In genomic region chr11:66729447-66729846, GRCh38 we compare ENCODE assay signal across 16 cellular contexts. TPM values are rescaled to one million over a fixed set of nuclear protein-coding genes. Genes with fewer than 3 reads are reported as not detected.
DNase-seq lines count a peak whose midpoint lies in the region; ATAC-seq and TF ChIP-seq lines count a peak whose summit lies in the region.
"Had no signal": no experiment of that assay in that cellular context is flagged by ENCODE, and none has a peak within 500 bp of the region (broad histone marks: within the 10 kb centered on the region; RNA-seq: fewer than 3 reads in every experiment).

No MANE protein-coding gene starts in this region.

- no peak overlapping the region for H2BK15ac ChIP-seq in H9 (ENCODE audit: low read depth, low read length)

- H2BK12ac ChIP-seq in H9 (ENCODE audit: insufficient read length, low read depth, low read length): no peak overlapping the region

- H3K23ac ChIP-seq in H9 (ENCODE audit: insufficient read length, low read depth, low read length): no peak overlapping the region

- POLR2A ChIA-PET in WTC11 (lab: Charles Lee): interaction anchor here (0.6 kb wide), 1 partner anchor 1263 kb away, joined by 3 read pairs; no protein-coding TSS in a partner anchor

- TF ChIP-seq CTCF in H9 (conservative IDR thresholded peaks at IDR 0.05): no peak
- TF ChIP-seq CTCF in WTC11 (IDR thresholded peaks at IDR 0.05): no peak
- no peak for TF ChIP-seq CTCF in glutamatergic neuron (IDR thresholded peaks at IDR 0.05; ENCODE audit: partially characterized antibody, unreplicated experiment)
- TF ChIP-seq CTCF in parathyroid adenoma (IDR thresholded peaks at IDR 0.05): no peak

- no peak overlapping the region for H3K9ac ChIP-seq in H9 (ENCODE audit: extremely low read depth, insufficient read length, low read length)
- no peak overlapping the region for H3K9ac ChIP-seq in parathyroid adenoma

- H3K27me3 ChIP-seq in H9 (ENCODE audit: insufficient read depth, low read length) (peaks cover 6% of the 10 kb centered on the region; the same call in 1 of the 2 replicates), parathyroid adenoma (ENCODE audit: control insufficient read depth, insufficient read depth, low read length) (no peaks in the 10 kb centered on the region)
- H3K27me3 ChIP-seq: ovary had no signal

- no peak overlapping the region for H4K91ac ChIP-seq in H9 (ENCODE audit: insufficient read length, low read depth, low read length)

- H2AFZ ChIP-seq in H9 (ENCODE audit: low read length) (no peak overlapping the region), parathyroid adenoma (peak overlapping the region; percentile 81)

- H2BK120ac ChIP-seq in H9 (ENCODE audit: low read depth, low read length, poor library complexity, severe bottlenecking): no peak overlapping the region

- no peaks in the 10 kb centered on the region for H3K9me3 Mint-ChIP-seq in H9
- no peaks in the 10 kb centered on the region for H3K9me3 Mint-ChIP-seq in WTC11
- H3K9me3 Mint-ChIP-seq in glutamatergic neuron (ENCODE audit: unreplicated experiment): peaks cover 14% of the 10 kb centered on the region
- H3K9me3 Mint-ChIP-seq: activated naive CD8-positive, alpha-beta T cell treated with anti-CD3 and anti-CD28 coated beads, Interleukin-2, amount 10 ng/mL, durations not matched to agents 7 days and 5 days; activated T-cell treated with anti-CD3 and anti-CD28 coated beads, Interleukin-2, amount 50 U/mL, for 4 hours had no signal

- H2BK20ac ChIP-seq in H9 (ENCODE audit: low read depth, low read length, poor library complexity, severe bottlenecking): no peak overlapping the region

- H3K36me3 Mint-ChIP-seq in H9 (ENCODE audit: insufficient read depth in 1 of 3, low read depth in 3 of 3) (peaks cover 3 to 16% (median 15%) of the 10 kb centered on the region in 3 experiments; a peak in 6 of 7 replicates), WTC11 (no peaks in the 10 kb centered on the region), glutamatergic neuron (ENCODE audit: unreplicated experiment) (peaks cover 19% of the 10 kb centered on the region)
- H3K36me3 Mint-ChIP-seq: activated naive CD8-positive, alpha-beta T cell treated with anti-CD3 and anti-CD28 coated beads, Interleukin-2, amount 10 ng/mL, durations not matched to agents 7 days and 5 days had no signal

- H3K27ac ChIP-seq in H9 (ENCODE audit: insufficient read length, low read depth, low read length) (no peak overlapping the region), parathyroid adenoma (no peak overlapping the region)
- H3K27ac ChIP-seq: heart right ventricle, thoracic aorta had no signal

- H3T11ph ChIP-seq in H9 (ENCODE audit: low read length): no peak overlapping the region

- no peak overlapping the region for H3K14ac ChIP-seq in H9 (ENCODE audit: insufficient read depth, low read length)

- H3K4me1 Mint-ChIP-seq in H9: peaks cover 35 to 36% of the 10 kb centered on the region in 2 experiments
- H3K4me1 Mint-ChIP-seq in WTC11: peaks cover 24% of the 10 kb centered on the region
- peaks cover 32% of the 10 kb centered on the region for H3K4me1 Mint-ChIP-seq in glutamatergic neuron (ENCODE audit: low read depth, unreplicated experiment)

- no peaks in the 10 kb centered on the region for H3K9me3 ChIP-seq in H9 (ENCODE audit: control insufficient read depth, low read depth, low read length)
- no peaks in the 10 kb centered on the region for H3K9me3 ChIP-seq in parathyroid adenoma (ENCODE audit: control insufficient read depth, low read length)
- H3K9me3 ChIP-seq: heart right ventricle, MG63, ovary, thoracic aorta had no signal

- no peak overlapping the region for H3K18ac ChIP-seq in H9 (ENCODE audit: insufficient read length, low read depth, low read length)

- H4K5ac ChIP-seq in H9 (ENCODE audit: insufficient read length, low read depth, low read length): no peak overlapping the region

- no peaks in the 10 kb centered on the region for H3K36me3 ChIP-seq in parathyroid adenoma (ENCODE audit: control insufficient read depth, insufficient read depth, low read length)
- H3K36me3 ChIP-seq: heart right ventricle, MG63, ovary, thoracic aorta had no signal

- H3K27ac Mint-ChIP-seq in H9: no peak overlapping the region
- no peak overlapping the region for H3K27ac Mint-ChIP-seq in WTC11
- peak overlapping the region; percentile 99 for H3K27ac Mint-ChIP-seq in glutamatergic neuron (ENCODE audit: unreplicated experiment)

- no peaks in the 10 kb centered on the region for H3K79me1 ChIP-seq in H9 (ENCODE audit: insufficient read depth, low read depth, low read length, poor library complexity, severe bottlenecking)

- no CpG with 5 or more reads among the region's 4 CpGs for whole genome bisulfite sequencing in H9 (ENCODE audit: extremely low coverage, insufficient read length, low lambda C conversion rate)

- H3K4ac ChIP-seq in H9 (ENCODE audit: low read depth, low read length): no peak overlapping the region

- ATAC-seq in WTC11 (no peak), HG02938 (IDR thresholded peaks at IDR 0.05; ENCODE audit: unreplicated experiment) (no peak), left lobe of liver (no peak)
- ATAC-seq: activated CD4-positive, CD25-positive, alpha-beta regulatory T cell treated with anti-CD3 and anti-CD28 coated beads, Interleukin-2, amount 50 U/mL, for 24 hours; activated T-cell treated with anti-CD3 and anti-CD28 coated beads, Interleukin-2, amount 50 U/mL, for 4 hours; sciatic nerve had no signal

- CTCF ChIA-PET in WTC11 (lab: Charles Lee): no interaction called here

- H3K4me2 ChIP-seq in H9 (ENCODE audit: insufficient read depth, insufficient read length, low read length) (peak overlapping the region; percentile 87), parathyroid adenoma (ENCODE audit: low read length) (no peak overlapping the region)

- H3K4me3 ChIP-seq in parathyroid adenoma (ENCODE audit: low read depth, low read length): no peak overlapping the region
- H3K4me3 ChIP-seq: MG63, ovary had no signal

- H3K79me2 ChIP-seq in H9 (ENCODE audit: insufficient read depth, low read length) (no peaks in the 10 kb centered on the region), parathyroid adenoma (no peaks in the 10 kb centered on the region)

- peaks cover 66% of the 10 kb centered on the region for H3K27me3 Mint-ChIP-seq in H9 (ENCODE audit: low read depth)
- peaks cover 74% of the 10 kb centered on the region for H3K27me3 Mint-ChIP-seq in WTC11 (ENCODE audit: low read depth)
- H3K27me3 Mint-ChIP-seq in glutamatergic neuron (ENCODE audit: unreplicated experiment): peaks cover 18% of the 10 kb centered on the region

- no peak overlapping the region for H3K56ac ChIP-seq in H9 (ENCODE audit: insufficient read length, low read depth, low read length)

- H3K4me1 ChIP-seq in H9 (ENCODE audit: insufficient read depth, low read length): peaks cover 3% of the 10 kb centered on the region; the same call in 1 of the 2 replicates
- no peaks in the 10 kb centered on the region for H3K4me1 ChIP-seq in parathyroid adenoma

- DNase-seq in H9: no peak
- DNase-seq in WTC11 (ENCODE audit: low spot score): no peak
- DNase-seq in glutamatergic neuron: no peak
- DNase-seq in left lobe of liver (ENCODE audit: low spot score): no peak
- DNase-seq in NCI-H2029 treated with DMSO at 0.1 percent for 48 hours (lab: John Stamatoyannopoulos, UW): no peak
- DNase-seq: activated CD8-positive, alpha-beta memory T cell treated with anti-CD3 and anti-CD28 coated beads for 24 hours; activated naive CD8-positive, alpha-beta T cell treated with anti-CD3 and anti-CD28 coated beads, Interleukin-2, amount 10 ng/mL, durations not matched to agents 7 days and 5 days; activated T-cell treated with anti-CD3 and anti-CD28 coated beads, Interleukin-2, amount 50 U/mL, for 4 hours; heart right ventricle; MG63; ovary had no signal

- H3K4me3 Mint-ChIP-seq in H9 (peak overlapping the region in 1 of 2 experiments; percentile 87; a peak in 2 of 5 replicates), WTC11 (peak overlapping the region; percentile 86; the same call in 1 of the 2 replicates), glutamatergic neuron (ENCODE audit: unreplicated experiment) (peak overlapping the region; percentile 95)

- H4K20me1 ChIP-seq in H9 (ENCODE audit: control insufficient read depth, insufficient read depth, insufficient read length): no peaks in the 10 kb centered on the region

- no peak overlapping the region for H2BK5ac ChIP-seq in H9 (ENCODE audit: insufficient read length, low read length)

- no peak overlapping the region for H4K8ac ChIP-seq in H9 (replicated peaks; ENCODE audit: insufficient read length, low read depth, low read length)

- peaks cover 13% of the 10 kb centered on the region for H3K23me2 ChIP-seq in H9 (ENCODE audit: insufficient read length, low read depth, low read length, poor library complexity, severe bottlenecking)

- H2AK5ac ChIP-seq in H9 (ENCODE audit: insufficient read length, low read length): no peak overlapping the region

TF ChIP-seq in WTC11, 78 proteins besides CTCF, POLR2A, EP300 and RAD21 (continues in another document):
- no peak for TF ChIP-seq ZBTB21 (CRISPR knock-in tag; IDR thresholded peaks at IDR 0.05; ENCODE audit: borderline replicate concordance)
- TF ChIP-seq NFE2L1 (CRISPR knock-in tag; IDR thresholded peaks at IDR 0.05): no peak
- TF ChIP-seq, protein P1, sequence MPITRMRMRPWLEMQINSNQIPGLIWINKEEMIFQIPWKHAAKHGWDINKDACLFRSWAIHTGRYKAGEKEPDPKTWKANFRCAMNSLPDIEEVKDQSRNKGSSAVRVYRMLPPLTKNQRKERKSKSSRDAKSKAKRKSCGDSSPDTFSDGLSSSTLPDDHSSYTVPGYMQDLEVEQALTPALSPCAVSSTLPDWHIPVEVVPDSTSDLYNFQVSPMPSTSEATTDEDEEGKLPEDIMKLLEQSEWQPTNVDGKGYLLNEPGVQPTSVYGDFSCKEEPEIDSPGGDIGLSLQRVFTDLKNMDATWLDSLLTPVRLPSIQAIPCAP (CRISPR knock-in tag; IDR thresholded peaks at IDR 0.05): no peak

RNA-seq across cellular contexts. Expression of gene SPTBN2, which starts 0.4 kb away (rescaled TPM):
- total RNA-seq in H9 (2021): 80.4 and 84.8 TPM in 2 replicates
- total RNA-seq in WTC11 (2021): 34.9 to 40.7 TPM (median 38.9 TPM) in 3 replicates
- 371 TPM for total RNA-seq in glutamatergic neuron (ENCODE audit: unreplicated experiment)
- total RNA-seq in left lobe of liver: 55.1 TPM

RNA-seq across cellular contexts. Expression of gene RBM4B, which starts 51.8 kb away (rescaled TPM):
- total RNA-seq in H9 (2021) (34.0 and 36.9 TPM in 2 replicates), WTC11 (2021) (14.1 to 21.3 TPM (median 20.3 TPM) in 3 replicates), glutamatergic neuron (ENCODE audit: unreplicated experiment) (61.2 TPM), left lobe of liver (8.1 TPM)
